9 cellular contexts compared by ENCODE assay signal in the genomic region with DNA sequence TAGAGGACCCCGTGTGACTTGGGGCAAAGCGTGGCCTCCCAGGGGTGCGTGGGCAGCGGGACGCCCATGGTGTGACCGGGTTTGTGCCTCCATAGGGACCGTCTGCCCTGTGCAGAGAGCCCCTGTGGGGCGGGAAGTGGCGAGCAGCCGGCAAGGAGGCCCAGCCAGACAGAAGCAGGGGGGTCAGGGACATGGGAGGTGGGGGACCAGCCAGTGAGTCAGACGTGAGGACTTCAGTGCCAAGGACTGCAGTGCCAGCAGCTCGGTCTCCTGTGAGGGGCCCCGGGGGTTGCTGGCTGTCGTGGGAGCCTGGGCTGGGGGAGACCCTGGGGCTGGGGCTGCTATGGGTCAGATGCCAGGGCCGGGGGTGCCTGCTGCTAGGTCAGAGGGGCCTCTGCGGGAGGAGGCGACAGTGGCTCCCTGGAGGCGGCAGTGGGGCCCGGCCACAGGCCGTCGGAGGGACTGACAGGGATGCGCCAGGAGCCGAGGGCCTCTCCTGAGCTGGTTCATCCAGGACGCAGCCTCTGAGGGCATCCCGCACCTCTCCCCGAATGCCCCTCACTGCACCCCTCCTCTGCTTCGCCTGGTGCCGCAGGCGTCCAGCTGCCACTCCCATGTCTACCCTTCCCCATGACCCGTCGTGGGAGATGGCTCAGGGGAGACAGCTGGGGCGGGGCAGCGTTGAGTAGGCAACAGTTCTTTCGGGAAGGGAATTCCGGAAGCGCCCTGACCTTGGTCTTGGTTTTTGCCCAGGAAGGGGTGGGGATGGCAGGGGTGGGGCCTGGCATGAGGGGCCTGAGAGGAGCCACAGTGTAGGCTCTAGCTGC.
DNase-seq lines count a peak whose midpoint lies in the region; ATAC-seq, FAIRE-seq and TF ChIP-seq lines count a peak whose summit lies in the region.
"Had no signal": no experiment of that assay in that cellular context is flagged by ENCODE, and none has a peak within 500 bp of the region (broad histone marks: within the 10 kb centered on the region; RNA-seq: fewer than 3 reads in every experiment).

No MANE protein-coding gene starts in this region.

- H3K4me3 ChIP-seq in A549, result 0 out of 3 replicates have a peak overlapping the region, but pooled peaks have one; percentile 21
- no peak overlapping the region for H3K4me3 ChIP-seq in IMR-90 (ENCODE audit: insufficient read depth, low read depth, low read length)
- H3K4me3 ChIP-seq in choroid plexus epithelial cell (ENCODE audit: low read depth, low read length), result no peak overlapping the region
- no peak overlapping the region for H3K4me3 ChIP-seq in lower lobe of right lung

- no peak overlapping the region for H3K56ac ChIP-seq in IMR-90 (ENCODE audit: extremely low read depth, insufficient read depth, low read length)

- no peak overlapping the region for H4K5ac ChIP-seq in IMR-90 (ENCODE audit: low read depth, low read length)

- H3K14ac ChIP-seq in IMR-90 (replicated peaks; ENCODE audit: low read depth, low read length), result no peak overlapping the region

- H3K23ac ChIP-seq in IMR-90 (ENCODE audit: low read depth, low read length), result no peak overlapping the region

- H2AFZ ChIP-seq in IMR-90 (replicated peaks; ENCODE audit: low read length, poor library complexity), result peak overlapping the region; percentile 67

- H3K36me3 ChIP-seq in IMR-90 (ENCODE audit: control insufficient read depth, insufficient read depth, low read length) (peaks cover 16% of the 10 kb centered on the region), lower lobe of right lung (peaks cover 50% of the 10 kb centered on the region)

- H4K8ac ChIP-seq in IMR-90 (ENCODE audit: low read depth in 2 of 2, low read length in 2 of 2), result peak overlapping the region in 1 of 2 experiments; percentile 48; a peak in 1 of 4 replicates

- H3K9me3 ChIP-seq in A549 (no peaks in the 10 kb centered on the region), IMR-90 (ENCODE audit: control insufficient read depth, insufficient read depth, low read length) (no peaks in the 10 kb centered on the region), lower lobe of right lung (no peaks in the 10 kb centered on the region)

- peak overlapping the region; percentile 45 for H2BK120ac ChIP-seq in IMR-90 (ENCODE audit: low read depth, low read length)

- DNase-seq in A549 (ENCODE audit: low read depth in 1 of 2, low spot score in 1 of 2), result peak; percentile 65 to 72
- DNase-seq in IMR-90, result peak; percentile 66
- peak; percentile 68 for DNase-seq in choroid plexus epithelial cell (ENCODE audit: low read depth)
- DNase-seq in lower lobe of right lung, result no peak
- DNase-seq in activated naive CD4-positive, alpha-beta T cell (lab: John Stamatoyannopoulos, UW), result no peak
- no peak for DNase-seq in T-helper 1 cell
- no peak for DNase-seq in SIG-M5 (lab: John Stamatoyannopoulos, UW)

- no peak overlapping the region for H2BK20ac ChIP-seq in IMR-90 (ENCODE audit: low read depth, low read length)

- no peaks in the 10 kb centered on the region for H3K27me3 ChIP-seq in IMR-90 (ENCODE audit: control insufficient read depth, insufficient read depth, low read length)
- no peaks in the 10 kb centered on the region for H3K27me3 ChIP-seq in lower lobe of right lung (ENCODE audit: low read depth)

- no peak for TF ChIP-seq EP300 in A549 (IDR thresholded peaks at IDR 0.05)

- WGBS in A549 (ENCODE audit: missing lambda C conversion rate), result 37% methylated on average over 15 of the region's 36 CpGs
- 77% methylated on average over 7 of the region's 36 CpGs; no CpG with 5 or more reads in 1 of the 2 experiments for WGBS in IMR-90 (ENCODE audit: extremely low coverage in 2 of 2, insufficient read length in 1 of 2), 2 experiments

- H2BK15ac ChIP-seq in IMR-90 (ENCODE audit: low read depth, low read length), result no peak overlapping the region

- H4K91ac ChIP-seq in IMR-90 (ENCODE audit: insufficient read depth, low read depth, low read length), result 0 out of 2 replicates have a peak overlapping the region, but pooled peaks have one; percentile 48

- TF ChIP-seq POLR2A in A549 (IDR thresholded peaks at IDR 0.05; ENCODE audit: low read length) (no peak), IMR-90 (IDR thresholded peaks at IDR 0.05; ENCODE audit: low read depth, low read length) (no peak)

- dilution Hi-C loops in IMR-90 (cut with HindIII; ENCODE audit: low sequenced_read_pairs, unreplicated experiment), result no loop called here

- H4K20me1 ChIP-seq in IMR-90 (ENCODE audit: insufficient read depth, low read length), result peaks cover 77% of the 10 kb centered on the region

- no peak overlapping the region for H3K18ac ChIP-seq in IMR-90 (ENCODE audit: low read depth, low read length)

- peak overlapping the region; percentile 60 for H2AK9ac ChIP-seq in IMR-90 (replicated peaks; ENCODE audit: low read depth, low read length, poor library complexity)

- TF ChIP-seq RAD21 in A549 (conservative IDR thresholded peaks at IDR 0.05 in 1 of 2, IDR thresholded peaks at IDR 0.05 in 1 of 2) (no peak), IMR-90 (IDR thresholded peaks at IDR 0.05; ENCODE audit: low read length) (no peak)

- POLR2A ChIA-PET in A549 (lab: Yijun Ruan, JAX) (interaction anchor here (0.7 kb wide), 1 partner anchor 284 kb away, joined by 3 read pairs; no protein-coding TSS in a partner anchor), IMR-90 (lab: Charles Lee; ENCODE audit: unreplicated experiment) (no interaction called here)

- H3K27ac ChIP-seq in A549 (peak overlapping the region; percentile 94 to 98), IMR-90 (ENCODE audit: insufficient read depth, low read length) (no peak overlapping the region), lower lobe of right lung (no peak overlapping the region)

- TF ChIP-seq CTCF in A549 (IDR thresholded peaks at IDR 0.05) (no peak), IMR-90 (conservative IDR thresholded peaks at IDR 0.05; ENCODE audit: low read depth, low read length) (no peak), choroid plexus epithelial cell (conservative IDR thresholded peaks at IDR 0.05; ENCODE audit: low read depth, low read length) (no peak), lower lobe of right lung (IDR thresholded peaks at IDR 0.05) (no peak)

- no peak overlapping the region; the same call in 1 of the 2 replicates for H3K9ac ChIP-seq in IMR-90 (ENCODE audit: low read depth, low read length)

- H2AK5ac ChIP-seq in IMR-90 (ENCODE audit: low read depth, low read length), result peak overlapping the region; percentile 42; the same call in 1 of the 2 replicates

- CTCF ChIA-PET in A549 (lab: Yijun Ruan, JAX) (interaction anchor here (0.6 to 4.0 kb wide), 53 partner anchors 10 to 674 kb away, joined by 3 to 22 read pairs (median 3); partner anchors contain the start of genes FEM1A and PTPRS), IMR-90 (lab: Yijun Ruan, JAX) (interaction anchor here (0.6 to 0.7 kb wide), 4 partner anchors 9 to 520 kb away, joined by 3 to 4 read pairs (median 4); no protein-coding TSS in a partner anchor)

- peaks cover 50% of the 10 kb centered on the region for H3K4me1 ChIP-seq in A549
- peaks cover 21% of the 10 kb centered on the region for H3K4me1 ChIP-seq in IMR-90 (ENCODE audit: control insufficient read depth, insufficient read depth, low read length)
- H3K4me1 ChIP-seq in lower lobe of right lung, result peaks cover 35% of the 10 kb centered on the region

- H3K4me2 ChIP-seq in A549, result peak overlapping the region; percentile 92
- peak overlapping the region; percentile 11; the same call in 1 of the 2 replicates for H3K4me2 ChIP-seq in IMR-90 (ENCODE audit: low read depth, low read length)

- H2BK5ac ChIP-seq in IMR-90 (ENCODE audit: low read depth, low read length, poor library complexity, severe bottlenecking), result peak overlapping the region; percentile 26

- intact Hi-C loops in IMR-90 (cut with micrococcal nuclease) (loop anchor here (1.0 kb wide), 1 partner anchor 529 kb away; no protein-coding TSS in a partner anchor), lower lobe of right lung (cut with DNase I) (no loop called here)

- H3K4ac ChIP-seq in IMR-90 (ENCODE audit: low read depth, low read length), result peak overlapping the region; percentile 69

- no peak for FAIRE-seq in A549 (lab: Jason Lieb, UNC)
- FAIRE-seq: kidney had no signal

- ATAC-seq in A549, result peak; percentile 57 to 59
- peak; percentile 60 for ATAC-seq in IMR-90 (ENCODE audit: low read depth)
- peak; percentile 1 to 5 for ATAC-seq in lower lobe of right lung
- ATAC-seq in HG02938 (IDR thresholded peaks at IDR 0.05; ENCODE audit: unreplicated experiment), result no peak

- H3K9me1 ChIP-seq in IMR-90 (ENCODE audit: insufficient read depth, low read length), result peaks cover 2% of the 10 kb centered on the region; the same call in 1 of the 2 replicates

- no TSS peak for BruUV-seq in IMR-90 (replicated peaks; lab: Mats Ljungman, UMichigan)

- peaks cover 5 to 70% of the 10 kb centered on the region in 2 experiments for H3K79me1 ChIP-seq in IMR-90 (ENCODE audit: low read depth in 1 of 2, low read length in 2 of 2)

- in situ Hi-C loops in IMR-90 (cut with MboI; ENCODE audit: low sequenced_read_pairs), result no loop called here

TF ChIP-seq in A549, 52 proteins besides CTCF, POLR2A, EP300 and RAD21 (continues in another document):
- TF ChIP-seq FOSL2 (IDR thresholded peaks at IDR 0.05) (no peak), FOSL2 (CRISPR knock-in tag; IDR thresholded peaks at IDR 0.05) (peak; percentile 33; the same call in 1 of the 2 replicates), JUN (IDR thresholded peaks at IDR 0.05) (peak in 1 of 2 experiments; percentile 28; a peak in 1 of 5 replicates), ZNF302 (CRISPR knock-in tag; IDR thresholded peaks at IDR 0.05) (no peak)

TF ChIP-seq in IMR-90, 13 proteins besides CTCF, POLR2A, EP300 and RAD21:
- TF ChIP-seq RFX5 (IDR thresholded peaks at IDR 0.05; ENCODE audit: low read depth, low read length), result no peak
- no peak for TF ChIP-seq RCOR1 (IDR thresholded peaks at IDR 0.05; ENCODE audit: insufficient replicate concordance, low read length)
- peak; percentile 55; the same call in 1 of the 2 replicates for TF ChIP-seq MAZ (IDR thresholded peaks at IDR 0.05; ENCODE audit: borderline replicate concordance, low read depth, low read length)
- no peak for TF ChIP-seq CEBPB (IDR thresholded peaks at IDR 0.05; ENCODE audit: low read depth, low read length)
- TF ChIP-seq FOS (IDR thresholded peaks at IDR 0.05; ENCODE audit: low read depth, low read length), result peak; percentile 47
- TF ChIP-seq MXI1 (IDR thresholded peaks at IDR 0.05; ENCODE audit: borderline replicate concordance, low read depth, low read length), result no peak

Comparison
In these comparisons a context has a peak if more than half of its experiments do, and no peak if none do; other contexts are left out.
1. DNase-seq: peak in A549 (2 of 2), IMR-90 (single experiment) and choroid plexus epithelial cell (single experiment); none in lower lobe of right lung (single experiment), activated naive CD4-positive, alpha-beta T cell (0 of 4), T-helper 1 cell (0 of 5) and SIG-M5 (single experiment).
2. H3K27ac ChIP-seq: peak in A549 (2 of 2); none in IMR-90 (single experiment) and lower lobe of right lung (single experiment).